In the genomic region with DNA sequence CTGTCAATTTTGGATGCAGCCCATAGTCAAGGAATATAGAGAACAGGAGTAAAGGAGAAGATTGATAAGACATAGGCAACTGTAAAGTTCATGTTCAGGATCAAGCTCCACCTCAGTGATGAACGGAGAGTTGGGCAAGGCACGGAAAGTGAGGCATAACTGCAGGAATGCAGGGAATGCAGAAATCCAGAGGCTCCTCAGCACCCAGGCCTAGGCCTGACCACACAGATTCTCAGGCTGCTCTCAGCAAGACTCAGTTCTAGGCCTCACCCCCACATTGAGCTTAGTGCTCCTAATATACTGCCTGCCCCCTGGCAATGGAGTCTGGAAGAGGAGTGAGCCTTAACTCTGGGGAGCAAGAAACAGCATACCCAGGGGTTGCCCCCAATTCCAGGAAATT, we compare ENCODE assay signal across 14 cellular contexts. TPM values are rescaled to one million over a fixed set of nuclear protein-coding genes. Genes with fewer than 3 reads are reported as not detected.
DNase-seq lines count a peak whose midpoint lies in the region; ATAC-seq and FAIRE-seq lines count a peak whose summit lies in the region.
"Had no signal": no experiment of that assay in that cellular context is flagged by ENCODE, and none has a peak within 500 bp of the region (broad histone marks: within the 10 kb centered on the region; RNA-seq: fewer than 3 reads in every experiment).

No MANE protein-coding gene starts in this region.

- no peak for DNase-seq in T-helper 2 cell treated with Interferon-gamma antibody and Interleukin-4, amounts not matched to agents 5 μg/mL and 100 μg/mL, for 36 hours (ENCODE audit: low spot score)
- no peak for DNase-seq in T-helper 2 cell
- peak; percentile 90 for DNase-seq in RCC 7860 (ENCODE audit: low spot score)
- peak; percentile 23 for DNase-seq in epidermal melanocyte (ENCODE audit: insufficient read length, low spot score)
- DNase-seq in renal cortical epithelial cell (ENCODE audit: low read depth): peak; percentile 89
- no peak for DNase-seq in Right ventricle myocardium superior
- DNase-seq: activated CD4-positive, alpha-beta T cell treated with anti-CD3 and anti-CD28 coated beads for 4 hours; kidney; NCI-H1417 treated with DMSO at 0.1 percent for 48 hours; RPMI8226 had no signal

- FAIRE-seq in RCC 7860 (lab: Jason Lieb, UNC): peak; percentile 86
- FAIRE-seq: A204.1, kidney had no signal

- no peak for ATAC-seq in Right ventricle myocardium superior (ENCODE audit: poor library complexity)
- no peak for ATAC-seq in HG03354 (IDR thresholded peaks at IDR 0.05; ENCODE audit: poor library complexity, severe bottlenecking, unreplicated experiment)
- ATAC-seq in GM21515 (IDR thresholded peaks at IDR 0.05; ENCODE audit: unreplicated experiment): no peak

- peaks cover 16% of the 10 kb centered on the region for H3K36me3 Mint-ChIP-seq in T-helper 2 cell treated with Interferon-gamma antibody and Interleukin-4, amounts not matched to agents 5 μg/mL and 100 μg/mL, for 36 hours (ENCODE audit: low read depth)
- H3K36me3 Mint-ChIP-seq: brain had no signal

- peaks cover 15% of the 10 kb centered on the region for H3K9me3 Mint-ChIP-seq in T-helper 2 cell treated with Interferon-gamma antibody and Interleukin-4, amounts not matched to agents 5 μg/mL and 100 μg/mL, for 36 hours

- intact Hi-C loops in Right ventricle myocardium superior (cut with DNase I): no loop called here

- H3K27ac Mint-ChIP-seq in T-helper 2 cell treated with Interferon-gamma antibody and Interleukin-4, amounts not matched to agents 5 μg/mL and 100 μg/mL, for 36 hours: peak overlapping the region; percentile 66
- H3K27ac Mint-ChIP-seq: brain had no signal

- no peaks in the 10 kb centered on the region for H3K27me3 Mint-ChIP-seq in T-helper 2 cell treated with Interferon-gamma antibody and Interleukin-4, amounts not matched to agents 5 μg/mL and 100 μg/mL, for 36 hours (ENCODE audit: low read depth)
- H3K27me3 Mint-ChIP-seq: brain had no signal

- H3K4me1 Mint-ChIP-seq in T-helper 2 cell treated with Interferon-gamma antibody and Interleukin-4, amounts not matched to agents 5 μg/mL and 100 μg/mL, for 36 hours (ENCODE audit: low read depth): peaks cover 41% of the 10 kb centered on the region

- H3K4me3 Mint-ChIP-seq in T-helper 2 cell treated with Interferon-gamma antibody and Interleukin-4, amounts not matched to agents 5 μg/mL and 100 μg/mL, for 36 hours: no peak overlapping the region
- H3K4me3 Mint-ChIP-seq: brain had no signal

RNA-seq across cellular contexts. Expression of a gene that starts 36.3 kb away (rescaled TPM):
- total RNA-seq in renal cortical epithelial cell (6.8 and 8.2 TPM in 2 replicates), Right ventricle myocardium superior (50.9 TPM)

Comparison
In these comparisons a context has a peak if more than half of its experiments do, and no peak if none do; other contexts are left out.
1. DNase-seq: peak in RCC 7860 (single experiment), epidermal melanocyte (single experiment) and renal cortical epithelial cell (single experiment); none in T-helper 2 cell treated with Interferon-gamma antibody and Interleukin-4, amounts not matched to agents 5 μg/mL and 100 μg/mL, for 36 hours (single experiment), T-helper 2 cell (0 of 5) and Right ventricle myocardium superior (single experiment).